27 cellular contexts compared by ENCODE assay signal in the genomic region with DNA sequence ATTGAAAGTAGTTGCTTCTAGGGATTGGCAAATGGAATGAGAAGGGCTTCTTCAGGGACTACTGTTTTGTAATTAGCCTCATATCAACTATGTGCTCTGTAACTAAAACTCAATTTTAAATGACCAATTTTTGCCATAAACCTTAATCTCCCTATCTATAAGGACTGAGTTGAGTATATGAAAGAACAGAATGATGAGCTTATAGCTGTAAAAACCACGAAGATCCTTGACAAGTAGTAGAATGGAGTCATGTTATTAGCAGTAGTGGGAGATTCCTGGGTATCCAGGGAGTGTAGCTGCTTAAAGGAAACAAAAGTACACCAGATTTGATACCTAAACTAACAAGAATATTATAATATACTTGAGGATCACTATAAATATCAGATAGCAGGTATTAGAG. TPM values are rescaled to one million over a fixed set of nuclear protein-coding genes. Genes with fewer than 3 reads are reported as not detected.
"Had no signal": no experiment of that assay in that cellular context is flagged by ENCODE, and none has a peak within 500 bp of the region (broad histone marks: within the 10 kb centered on the region; RNA-seq: fewer than 3 reads in every experiment).

No MANE protein-coding gene starts in this region.

- H3K9ac ChIP-seq: SK-N-SH had no signal

- H3K4me1 ChIP-seq: body of pancreas, gastrocnemius medialis, left lung, thyroid gland had no signal

- DNase-seq: activated CD4-positive, alpha-beta T cell treated with anti-CD3 and anti-CD28 coated beads for 4 hours; activated CD8-positive, alpha-beta memory T cell treated with anti-CD3 and anti-CD28 coated beads, Interleukin-2, amount 10 ng/mL, durations not matched to agents 7 days and 5 days; activated CD8-positive, alpha-beta T cell treated with anti-CD3 and anti-CD28 coated beads for 36 hours; activated naive CD4-positive, alpha-beta T cell treated with anti-CD3 and anti-CD28 coated beads for 36 hours; anterior cingulate cortex; body of pancreas; dermis blood vessel endothelial cell; effector CD8-positive, alpha-beta T cell; gastrocnemius medialis; hippocampal formation; kidney glomerular epithelial cell; left lung; naive thymus-derived CD4-positive, alpha-beta T cell; occipital lobe; SK-N-SH; stimulated activated CD4-positive, alpha-beta T cell treated with anti-CD3 and anti-CD28 coated beads, Interleukin-2, amount 100 ng/mL, for 48 hours; stimulated activated CD8-positive, alpha-beta memory T cell treated with anti-CD3 and anti-CD28 coated beads, Interleukin-4, amount 100 ng/mL, for 48 hours; stimulated activated naive CD4-positive, alpha-beta T cell treated with Interleukin-2 at 50 U/mL for 16 hours; substantia nigra; T-helper 9 cell; thyroid gland had no signal

- H3K4me1 Mint-ChIP-seq: neural crest cell had no signal

- H3K27me3 Mint-ChIP-seq: activated CD8-positive, alpha-beta memory T cell treated with anti-CD3 and anti-CD28 coated beads, Interleukin-2, amount 10 ng/mL, durations not matched to agents 7 days and 5 days; activated CD8-positive, alpha-beta T cell treated with anti-CD3 and anti-CD28 coated beads for 36 hours had no signal

- H3K27me3 ChIP-seq: body of pancreas, cardiac muscle cell, gastrocnemius medialis, left lung, thyroid gland had no signal

- H3K4me3 Mint-ChIP-seq: activated CD8-positive, alpha-beta memory T cell treated with anti-CD3 and anti-CD28 coated beads, Interleukin-2, amount 10 ng/mL, durations not matched to agents 7 days and 5 days; activated CD8-positive, alpha-beta T cell treated with anti-CD3 and anti-CD28 coated beads for 36 hours; activated naive CD4-positive, alpha-beta T cell treated with anti-CD3 and anti-CD28 coated beads for 36 hours; naive thymus-derived CD4-positive, alpha-beta T cell; neural crest cell had no signal

- H3K4me2 ChIP-seq: SK-N-SH, smooth muscle cell had no signal

- H3K9me3 Mint-ChIP-seq: activated CD8-positive, alpha-beta T cell treated with anti-CD3 and anti-CD28 coated beads for 36 hours; activated naive CD4-positive, alpha-beta T cell treated with anti-CD3 and anti-CD28 coated beads for 36 hours; naive thymus-derived CD4-positive, alpha-beta T cell; neural crest cell had no signal

- ATAC-seq: activated CD8-positive, alpha-beta memory T cell treated with anti-CD3 and anti-CD28 coated beads, Interleukin-2, amount 10 ng/mL, durations not matched to agents 7 days and 5 days; activated CD8-positive, alpha-beta T cell treated with anti-CD3 and anti-CD28 coated beads for 36 hours; body of pancreas; esophagus mucosa; gastrocnemius medialis; left lung; naive thymus-derived CD4-positive, alpha-beta T cell; sciatic nerve had no signal

- H3K27ac ChIP-seq: body of pancreas, cardiac muscle cell, gastrocnemius medialis, left lung, thyroid gland had no signal

- H3K4me3 ChIP-seq: body of pancreas, cardiac muscle cell, gastrocnemius medialis, left lung, lung, smooth muscle cell, thyroid gland had no signal

- H3K27ac Mint-ChIP-seq: activated CD8-positive, alpha-beta T cell treated with anti-CD3 and anti-CD28 coated beads for 36 hours; activated naive CD4-positive, alpha-beta T cell treated with anti-CD3 and anti-CD28 coated beads for 36 hours; naive thymus-derived CD4-positive, alpha-beta T cell had no signal

RNA-seq across cellular contexts. Expression of a gene that starts 34.3 kb away (rescaled TPM):
- total RNA-seq: body of pancreas, gastrocnemius medialis had no signal
- polyA plus RNA-seq: naive thymus-derived CD4-positive, alpha-beta T cell had no signal
